ENCODE assay signal across 1 cellular context in genomic region chr12:12156835-12157234, GRCh38.
TF ChIP-seq lines count a peak whose summit lies in the region.

No MANE protein-coding gene starts in this region.

TF ChIP-seq in SK-N-SH, 30 proteins besides CTCF, POLR2A, EP300 and RAD21 (continued from another document):
- TF ChIP-seq, protein P1, sequence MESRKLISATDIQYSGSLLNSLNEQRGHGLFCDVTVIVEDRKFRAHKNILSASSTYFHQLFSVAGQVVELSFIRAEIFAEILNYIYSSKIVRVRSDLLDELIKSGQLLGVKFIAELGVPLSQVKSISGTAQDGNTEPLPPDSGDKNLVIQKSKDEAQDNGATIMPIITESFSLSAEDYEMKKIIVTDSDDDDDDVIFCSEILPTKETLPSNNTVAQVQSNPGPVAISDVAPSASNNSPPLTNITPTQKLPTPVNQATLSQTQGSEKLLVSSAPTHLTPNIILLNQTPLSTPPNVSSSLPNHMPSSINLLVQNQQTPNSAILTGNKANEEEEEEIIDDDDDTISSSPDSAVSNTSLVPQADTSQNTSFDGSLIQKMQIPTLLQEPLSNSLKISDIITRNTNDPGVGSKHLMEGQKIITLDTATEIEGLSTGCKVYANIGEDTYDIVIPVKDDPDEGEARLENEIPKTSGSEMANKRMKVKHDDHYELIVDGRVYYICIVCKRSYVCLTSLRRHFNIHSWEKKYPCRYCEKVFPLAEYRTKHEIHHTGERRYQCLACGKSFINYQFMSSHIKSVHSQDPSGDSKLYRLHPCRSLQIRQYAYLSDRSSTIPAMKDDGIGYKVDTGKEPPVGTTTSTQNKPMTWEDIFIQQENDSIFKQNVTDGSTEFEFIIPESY (IDR thresholded peaks at IDR 0.05; ENCODE audit: borderline replicate concordance, low read depth) = no peak
- no peak for TF ChIP-seq MXI1 (IDR thresholded peaks at IDR 0.05; ENCODE audit: low read depth, low read length)
